20 cellular contexts compared by ENCODE assay signal in the genomic region with DNA sequence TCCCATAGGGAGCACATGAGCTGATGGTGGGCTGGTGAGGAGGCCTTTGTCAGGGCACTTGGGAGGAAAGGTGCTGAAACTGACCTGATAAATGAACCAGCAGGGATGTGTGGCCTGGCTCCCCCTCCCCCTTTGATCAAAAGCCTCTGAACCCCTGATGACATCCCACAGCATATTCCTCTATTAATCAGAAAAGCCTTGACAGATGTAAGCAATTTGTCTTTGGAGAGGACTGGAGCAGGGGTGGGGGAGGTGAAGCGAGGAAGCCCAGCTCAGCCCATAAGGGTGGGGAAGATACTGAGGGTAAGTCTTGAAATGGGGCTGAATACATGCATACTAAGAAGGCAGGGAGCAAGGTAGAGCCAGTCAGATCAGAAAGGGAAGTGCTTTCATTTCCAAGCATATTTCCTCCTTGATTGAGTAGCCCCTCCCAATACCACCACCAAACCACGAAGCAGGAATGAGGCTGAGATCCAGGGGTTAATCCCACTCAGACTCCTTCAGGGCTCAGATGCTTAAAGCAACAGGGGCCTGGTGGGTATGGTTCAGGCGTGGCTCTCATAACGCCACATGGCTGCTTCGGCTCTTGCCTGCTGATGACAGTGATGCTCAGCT. TPM values are rescaled to one million over a fixed set of nuclear protein-coding genes. Genes with fewer than 3 reads are reported as not detected.
DNase-seq lines count a peak whose midpoint lies in the region; ATAC-seq and TF ChIP-seq lines count a peak whose summit lies in the region.
"Had no signal": no experiment of that assay in that cellular context is flagged by ENCODE, and none has a peak within 500 bp of the region (broad histone marks: within the 10 kb centered on the region; RNA-seq: fewer than 3 reads in every experiment).

No MANE protein-coding gene starts in this region.

- no peaks in the 10 kb centered on the region for H3K79me2 ChIP-seq in fibroblast of lung (ENCODE audit: control insufficient read depth, insufficient read depth, low read length)

- H3K4me2 ChIP-seq in fibroblast of lung (ENCODE audit: extremely low read depth, insufficient read depth, low read length): peak overlapping the region; percentile 64

- in situ Hi-C loops in Panc1 (cut with HindIII; ENCODE audit: low pct_unique_long_range_greater_than_20kb, low sequenced_read_pairs): no loop called here

- H3K36me3 ChIP-seq in Panc1 (ENCODE audit: control insufficient read depth, insufficient read depth, low read length) (no peaks in the 10 kb centered on the region), fibroblast of lung (ENCODE audit: control insufficient read depth, insufficient read depth, low read length) (no peaks in the 10 kb centered on the region), urinary bladder (ENCODE audit: insufficient read depth) (no peaks in the 10 kb centered on the region)
- H3K36me3 ChIP-seq: colonic mucosa, neutrophil had no signal

- TF ChIP-seq CTCF in HFF-Myc (IDR thresholded peaks at IDR 0.05; ENCODE audit: low read depth, low read length, missing control alignments): no peak
- TF ChIP-seq CTCF in Panc1 (IDR thresholded peaks at IDR 0.05): no peak
- no peak for TF ChIP-seq CTCF in fibroblast of lung (conservative IDR thresholded peaks at IDR 0.05 in 1 of 2, IDR thresholded peaks at IDR 0.05 in 1 of 2; ENCODE audit: low read depth in 1 of 2, low read length in 2 of 2)

- ATAC-seq in Panc1 (no peak), GM21360 (IDR thresholded peaks at IDR 0.05; ENCODE audit: unreplicated experiment) (no peak)
- ATAC-seq: GM12878, left lobe of liver, right cardiac atrium had no signal

- CTCF ChIA-PET in Panc1 (lab: Charles Lee): interaction anchor here (1.1 kb wide), 1 partner anchor 20 kb away, joined by 4 read pairs; no protein-coding TSS in a partner anchor

- WGBS in urinary bladder: 66% methylated on average over 5 of the region's 5 CpGs

- intact Hi-C loops in Panc1 (cut with micrococcal nuclease; ENCODE audit: unreplicated experiment): no loop called here

- H3K27me3 ChIP-seq in Panc1 (ENCODE audit: control insufficient read depth, insufficient read depth, low read length): no peaks in the 10 kb centered on the region
- no peaks in the 10 kb centered on the region for H3K27me3 ChIP-seq in fibroblast of lung (ENCODE audit: control insufficient read depth, insufficient read depth, low read length)
- H3K27me3 ChIP-seq: colonic mucosa had no signal

- no TSS peak for BruUV-seq in Panc1 (replicated peaks; lab: Mats Ljungman, UMichigan)

- no peaks in the 10 kb centered on the region for H4K20me1 ChIP-seq in fibroblast of lung (ENCODE audit: control insufficient read depth, extremely low read depth, insufficient read depth, low read length)

- peaks cover 43% of the 10 kb centered on the region for H3K4me1 ChIP-seq in Panc1 (ENCODE audit: control insufficient read depth, insufficient read depth, low read length)
- H3K4me1 ChIP-seq in fibroblast of lung (ENCODE audit: control insufficient read depth, extremely low read depth, insufficient read depth, low read length): peaks cover 27% of the 10 kb centered on the region
- no peaks in the 10 kb centered on the region for H3K4me1 ChIP-seq in urinary bladder (ENCODE audit: insufficient read depth)
- H3K4me1 ChIP-seq: colonic mucosa had no signal

- peak overlapping the region; percentile 37 for H3K9ac ChIP-seq in fibroblast of lung (ENCODE audit: insufficient read depth, low read length)

- H3K4me3 ChIP-seq in HFF-Myc (replicated peaks; ENCODE audit: low read depth, low read length): no peak overlapping the region
- no peak overlapping the region for H3K4me3 ChIP-seq in Panc1 (ENCODE audit: low read depth in 2 of 2, low read length in 2 of 2)
- no peak overlapping the region for H3K4me3 ChIP-seq in fibroblast of lung (replicated peaks in 1 of 4; ENCODE audit: control extremely low read depth in 1 of 4, insufficient read depth in 1 of 4, low read depth in 3 of 4, low read length in 4 of 4)
- H3K4me3 ChIP-seq in urinary bladder (ENCODE audit: low read depth, low read length): no peak overlapping the region
- H3K4me3 ChIP-seq: colonic mucosa, GM12878, SK-N-MC had no signal

- H3K27ac ChIP-seq in Panc1 (ENCODE audit: low read length) (peak overlapping the region; percentile 81), fibroblast of lung (ENCODE audit: insufficient read depth, low read length) (peak overlapping the region; percentile 63), urinary bladder (ENCODE audit: low read depth) (peak overlapping the region; percentile 12)
- H3K27ac ChIP-seq: colonic mucosa, neutrophil, SK-N-MC had no signal

- POLR2A ChIA-PET in Panc1 (lab: Charles Lee): no interaction called here

- DNase-seq in HFF-Myc (ENCODE audit: extremely low read depth, low read depth): peak; percentile 74
- DNase-seq in Panc1 (ENCODE audit: low read depth, low spot score): no peak
- no peak for DNase-seq in fibroblast of lung (ENCODE audit: low read depth in 2 of 2)
- DNase-seq in GOT3 (lab: John Stamatoyannopoulos, UW): no peak
- DNase-seq in activated CD4-positive, CD25-positive, alpha-beta regulatory T cell treated with anti-CD3 and anti-CD28 coated beads, Interleukin-2, amount 50 U/mL, for 72 hours: no peak
- DNase-seq: activated CD4-positive, alpha-beta T cell treated with anti-CD3 and anti-CD28 coated beads, Interleukin-2, amount 10 ng/mL, durations not matched to agents 24 days and 14 days; activated CD8-positive, alpha-beta memory T cell treated with anti-CD3 and anti-CD28 coated beads, Interleukin-2, amount 50 U/mL, for 48 hours; activated gamma-delta T cell treated with Interleukin-2 at 50 U/mL for 16 hours; colonic mucosa; GDM1; NCI-H1105 treated with DMSO at 0.1 percent for 48 hours; NCI-H2227 treated with DMSO at 0.1 percent for 48 hours; right cardiac atrium; stimulated activated CD4-positive, alpha-beta T cell treated with anti-CD3 and anti-CD28 coated beads, Interleukin-2, amount 100 ng/mL, for 24 hours had no signal

- peak overlapping the region; percentile 13 for H2AFZ ChIP-seq in fibroblast of lung (ENCODE audit: low read length)

- no peaks in the 10 kb centered on the region for H3K9me3 ChIP-seq in Panc1 (ENCODE audit: control insufficient read depth, insufficient read depth, low read depth, low read length)
- H3K9me3 ChIP-seq in fibroblast of lung (ENCODE audit: control insufficient read depth, insufficient read depth, low read depth, low read length): no peaks in the 10 kb centered on the region
- H3K9me3 ChIP-seq: colonic mucosa, neutrophil had no signal

RNA-seq across cellular contexts. Expression of a gene that starts 34.7 kb away (rescaled TPM):
- total RNA-seq in Panc1 (2021; ENCODE audit: unreplicated experiment) (61.9 TPM), fibroblast of lung (81.3 and 90.1 TPM in 2 replicates), urinary bladder (62.1 TPM)
- 42.7 TPM for polyA plus RNA-seq in Panc1 (2012; ENCODE audit: insufficient read length)
- polyA plus RNA-seq in fibroblast of lung (56.7 and 64.6 TPM in 2 replicates), urinary bladder (42.2 TPM)
- 42.5 and 53.1 TPM in 2 replicates for polyA plus RNA-seq in fibroblast of lung (2012)
- polyA minus RNA-seq in fibroblast of lung (ENCODE audit: low replicate concordance): 1.1 and 3.3 TPM in 2 replicates

Comparison
In these comparisons a context has a peak if more than half of its experiments do, and no peak if none do; other contexts are left out.
1. H3K27ac ChIP-seq: peak in every context shown above with its lines; median percentile 81 in Panc1; 63 in fibroblast of lung; 12 in urinary bladder.